In genomic region chr13:32737679-32738078, GRCh38 we compare ENCODE assay signal across 8 cellular contexts.
DNase-seq lines count a peak whose midpoint lies in the region; ATAC-seq, FAIRE-seq and TF ChIP-seq lines count a peak whose summit lies in the region.

No MANE protein-coding gene starts in this region.

- H3K4me1 ChIP-seq in ascending aorta (peaks cover 0 to 6% of the 10 kb centered on the region in 2 donors), pancreas (peaks cover 0 to 30% (median 15%) of the 10 kb centered on the region in 3 donors)

- peak; percentile 28 for ATAC-seq in GM18520 (IDR thresholded peaks at IDR 0.05; ENCODE audit: unreplicated experiment)
- peak; percentile 66 for ATAC-seq in HG02840 (IDR thresholded peaks at IDR 0.05; ENCODE audit: low FRiP score, unreplicated experiment)
- peak in 3 of 4 donors; percentile 45 to 60 (median 51) for ATAC-seq in pancreas

- H3K27me3 ChIP-seq in ascending aorta (no peaks in the 10 kb centered on the region), pancreas (no peaks in the 10 kb centered on the region)

- intact Hi-C loops in ascending aorta (cut with DNase I) (no loop called here), pancreas (cut with DNase I) (no loop called here)

- TF ChIP-seq CTCF in ascending aorta (IDR thresholded peaks at IDR 0.05) (no peak), pancreas (IDR thresholded peaks at IDR 0.05) (no peak)

- WGBS in pancreas, 2 donors: 59 to 90% methylated on average over 1 of the region's 1 CpG

- H3K36me3 ChIP-seq in ascending aorta (no peaks in the 10 kb centered on the region), pancreas (no peaks in the 10 kb centered on the region)

- DNase-seq in ascending aorta (ENCODE audit: low spot score in 2 of 2) (no peak), pancreas (no peak), NCI-H1417 (lab: John Stamatoyannopoulos, UW) (no peak), SKM-1 (lab: John Stamatoyannopoulos, UW; ENCODE audit: unreplicated experiment) (no peak), NCI-H1048 (lab: John Stamatoyannopoulos, UW) (no peak), C1 segment of cervical spinal cord (lab: John Stamatoyannopoulos, UW) (no peak)

- H3K4me3 ChIP-seq in ascending aorta (peak overlapping the region; percentile 39 to 52), pancreas (peak overlapping the region in 2 of 4 donors; percentile 6 to 24)

- peak; percentile 86 for FAIRE-seq in pancreas (lab: Jason Lieb, UNC)

- H3K9me3 ChIP-seq in ascending aorta (no peaks in the 10 kb centered on the region), pancreas (no peaks in the 10 kb centered on the region)

- peak overlapping the region; percentile 57 to 62 for H3K27ac ChIP-seq in ascending aorta
- H3K27ac ChIP-seq in pancreas: peak overlapping the region in 3 of 4 donors; percentile 2 to 71 (median 64)
